Comparison of ENCODE assay signal across 3 cellular contexts in the genomic region with DNA sequence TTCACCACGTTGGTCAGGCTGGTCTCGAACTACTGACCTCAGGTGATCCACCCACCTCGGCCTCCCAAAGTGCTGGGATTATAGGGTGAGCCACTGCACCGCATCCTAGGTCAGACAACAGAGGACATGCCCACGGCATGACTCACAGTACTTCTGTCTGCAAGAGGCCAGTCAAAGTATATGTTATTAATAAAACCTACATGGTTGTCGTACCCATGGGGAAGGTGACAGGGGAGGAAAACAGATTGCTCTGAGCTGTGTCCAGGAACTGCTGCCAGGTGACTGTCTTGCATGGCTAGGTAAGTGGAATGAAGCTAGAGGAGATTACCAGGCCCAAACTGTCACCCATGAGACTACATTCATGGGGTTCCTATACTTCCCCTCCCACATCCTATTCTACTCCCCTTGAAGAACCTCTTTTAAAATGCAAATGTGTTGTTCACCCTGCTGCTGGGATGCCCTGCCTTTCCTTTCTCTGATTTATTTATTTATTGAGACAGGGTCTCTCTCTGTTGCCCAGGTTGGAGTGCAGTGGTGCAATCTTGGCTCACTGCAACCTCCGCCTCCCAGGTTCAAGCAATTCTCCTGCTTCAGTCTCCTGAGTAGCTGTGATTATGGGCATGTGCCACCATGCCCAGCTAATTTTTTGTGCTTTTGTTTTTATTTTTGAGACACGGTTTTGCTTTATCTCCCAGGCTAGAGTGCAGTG.
A peak's percentile ranks its signal among the peaks of the same experiment; 100 is the strongest.
TF ChIP-seq lines count a peak whose summit lies in the region.

No MANE protein-coding gene starts in this region.

TF ChIP-seq in A549, 52 proteins besides CTCF, POLR2A, EP300 and RAD21:
- TF ChIP-seq FOSL2 (IDR thresholded peaks at IDR 0.05) (no peak), FOSL2 (CRISPR knock-in tag; IDR thresholded peaks at IDR 0.05) (peak; percentile 36), PHF8 (IDR thresholded peaks at IDR 0.05; ENCODE audit: borderline replicate concordance, low read depth) (no peak), RFX5 (IDR thresholded peaks at IDR 0.05) (no peak), CEBPB (IDR thresholded peaks at IDR 0.05) (no peak), ZNF302 (CRISPR knock-in tag; IDR thresholded peaks at IDR 0.05) (no peak)

TF ChIP-seq in HCT116, 20 proteins besides CTCF, POLR2A, EP300 and RAD21:
- TF ChIP-seq SP1 (IDR thresholded peaks at IDR 0.05; ENCODE audit: low read depth) (no peak), EGR1 (IDR thresholded peaks at IDR 0.05; ENCODE audit: low read depth) (peak; percentile 53), JUND (IDR thresholded peaks at IDR 0.05) (peak; percentile 50; the same call in 1 of the 2 replicates), CBX3 (IDR thresholded peaks at IDR 0.05; ENCODE audit: low read depth) (peak; percentile 36; the same call in 1 of the 2 replicates)
- TF ChIP-seq, protein P1, sequence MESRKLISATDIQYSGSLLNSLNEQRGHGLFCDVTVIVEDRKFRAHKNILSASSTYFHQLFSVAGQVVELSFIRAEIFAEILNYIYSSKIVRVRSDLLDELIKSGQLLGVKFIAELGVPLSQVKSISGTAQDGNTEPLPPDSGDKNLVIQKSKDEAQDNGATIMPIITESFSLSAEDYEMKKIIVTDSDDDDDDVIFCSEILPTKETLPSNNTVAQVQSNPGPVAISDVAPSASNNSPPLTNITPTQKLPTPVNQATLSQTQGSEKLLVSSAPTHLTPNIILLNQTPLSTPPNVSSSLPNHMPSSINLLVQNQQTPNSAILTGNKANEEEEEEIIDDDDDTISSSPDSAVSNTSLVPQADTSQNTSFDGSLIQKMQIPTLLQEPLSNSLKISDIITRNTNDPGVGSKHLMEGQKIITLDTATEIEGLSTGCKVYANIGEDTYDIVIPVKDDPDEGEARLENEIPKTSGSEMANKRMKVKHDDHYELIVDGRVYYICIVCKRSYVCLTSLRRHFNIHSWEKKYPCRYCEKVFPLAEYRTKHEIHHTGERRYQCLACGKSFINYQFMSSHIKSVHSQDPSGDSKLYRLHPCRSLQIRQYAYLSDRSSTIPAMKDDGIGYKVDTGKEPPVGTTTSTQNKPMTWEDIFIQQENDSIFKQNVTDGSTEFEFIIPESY (IDR thresholded peaks at IDR 0.05; ENCODE audit: extremely low read depth, insufficient replicate concordance, low read length), result no peak

TF ChIP-seq in WTC11, 78 proteins besides CTCF, POLR2A, EP300 and RAD21:
- TF ChIP-seq MXD4 (CRISPR knock-in tag; IDR thresholded peaks at IDR 0.05; ENCODE audit: borderline replicate concordance) (no peak), ZNF121 (CRISPR knock-in tag; IDR thresholded peaks at IDR 0.05) (peak; percentile 67; the same call in 1 of the 2 replicates)
